ENCODE assay signal across 8 cellular contexts in the genomic region with DNA sequence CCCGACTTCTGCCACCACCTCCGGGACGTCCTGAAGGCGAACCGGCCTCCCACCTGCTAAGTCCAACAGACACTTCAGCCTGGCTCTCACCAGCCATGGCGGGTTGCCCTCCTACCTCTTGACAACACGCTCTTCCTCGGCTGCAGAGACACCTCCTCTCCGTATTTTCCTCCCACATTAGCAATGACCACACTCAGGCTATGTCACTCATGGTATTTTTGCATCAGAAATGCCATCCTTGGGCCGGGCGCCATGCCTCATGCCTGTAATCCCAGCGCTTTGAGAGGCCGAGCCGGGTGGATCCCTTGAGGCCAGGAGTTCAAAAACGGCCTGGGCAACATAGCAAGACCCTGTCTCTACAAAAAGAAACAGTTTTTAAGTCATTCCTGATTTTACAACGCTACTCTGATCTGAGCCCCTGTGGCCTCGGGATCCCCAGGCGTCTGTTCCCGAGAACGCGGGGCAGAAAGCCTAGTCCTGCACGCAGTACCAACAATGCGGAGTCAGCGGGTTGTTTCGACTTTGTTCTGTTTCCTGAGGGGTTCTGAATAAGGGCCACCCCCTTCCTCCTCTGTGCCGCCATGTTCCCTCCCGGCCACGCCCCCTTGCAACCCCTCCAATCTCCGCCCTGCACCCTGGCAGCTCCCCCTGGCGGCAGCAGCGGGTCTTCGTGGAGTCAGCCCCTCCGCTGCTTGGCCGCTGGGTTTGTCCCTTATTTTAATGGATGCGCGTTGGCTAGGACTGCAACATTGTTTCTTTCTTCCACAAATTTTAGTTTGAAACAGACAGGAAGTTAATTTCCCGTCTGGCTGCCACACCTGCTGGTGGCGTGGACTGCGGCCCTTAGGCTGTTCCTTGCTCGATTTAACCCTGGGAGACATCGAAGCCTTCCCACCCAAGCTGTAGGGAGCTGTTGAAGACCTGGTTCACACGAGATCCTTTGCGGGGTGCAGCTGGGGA. TPM values are rescaled to one million over a fixed set of nuclear protein-coding genes. Genes with fewer than 3 reads are reported as not detected.
DNase-seq lines count a peak whose midpoint lies in the region; TF ChIP-seq lines count a peak whose summit lies in the region.

No MANE protein-coding gene starts in this region.

- no peaks in the 10 kb centered on the region for H4K20me1 ChIP-seq in Karpas-422 (ENCODE audit: insufficient read depth, low read depth, low read length)

- DNase-seq in ELR (ENCODE audit: low read depth) (peak; percentile 67), HFF-Myc (ENCODE audit: extremely low read depth, low read depth) (no peak), NCI-H82 (lab: John Stamatoyannopoulos, UW) (peak; percentile 90), endothelial cell (ENCODE audit: low spot score) (peak; percentile 91), Karpas-422 (no peak)
- DNase-seq in activated CD8-positive, alpha-beta memory T cell treated with anti-CD3 and anti-CD28 coated beads for 4 hours (ENCODE audit: low read depth in 2 of 2) = peak; percentile 81 to 85
- peak; percentile 82 to 87 for DNase-seq in stimulated activated CD8-positive, alpha-beta memory T cell treated with anti-CD3 and anti-CD28 coated beads, Interleukin-7, amount 100 ng/mL, for 1 hour (ENCODE audit: low read depth in 2 of 2)

- no peak overlapping the region for H3K4me2 ChIP-seq in Karpas-422 (ENCODE audit: low read depth, low read length, poor library complexity, severe bottlenecking)

- H3K36me3 Mint-ChIP-seq in endothelial cell (ENCODE audit: low read depth, unreplicated experiment) = peaks cover 8% of the 10 kb centered on the region

- H3K4me3 Mint-ChIP-seq in endothelial cell (ENCODE audit: unreplicated experiment) = no peak overlapping the region

- TF ChIP-seq CTCF in HFF-Myc (IDR thresholded peaks at IDR 0.05; ENCODE audit: low read depth, low read length, missing control alignments) (peak; percentile 75), endothelial cell (IDR thresholded peaks at IDR 0.05; ENCODE audit: unreplicated experiment) (peak; percentile 79)

- no peaks in the 10 kb centered on the region for H3K79me2 ChIP-seq in Karpas-422 (ENCODE audit: low read length)

- H3K9ac ChIP-seq in mucosa of rectum (ENCODE audit: low read depth in 1 of 2, low read length in 2 of 2) (peak overlapping the region in 1 of 2 donors; percentile 52), Karpas-422 (ENCODE audit: low read length) (no peak overlapping the region)

- no peaks in the 10 kb centered on the region for H3K9me3 Mint-ChIP-seq in endothelial cell (ENCODE audit: unreplicated experiment)

- H3K36me3 ChIP-seq in mucosa of rectum (ENCODE audit: control insufficient read depth in 2 of 2, insufficient read depth in 2 of 2, low read length in 2 of 2) (peaks cover 0 to 3% of the 10 kb centered on the region in 2 donors), Karpas-422 (ENCODE audit: insufficient read depth, low read length) (no peaks in the 10 kb centered on the region; the same call in 1 of the 2 replicates)

- H3K4me1 ChIP-seq in mucosa of rectum (ENCODE audit: control insufficient read depth in 2 of 2, insufficient read depth in 2 of 2, low read length in 2 of 2) (peaks cover 0 to 7% of the 10 kb centered on the region in 2 donors), Karpas-422 (ENCODE audit: low read length) (no peaks in the 10 kb centered on the region)

- H2AFZ ChIP-seq in Karpas-422 (ENCODE audit: low read length) = no peak overlapping the region

- peaks cover 7% of the 10 kb centered on the region for H3K27me3 Mint-ChIP-seq in endothelial cell (ENCODE audit: unreplicated experiment)

- no peak overlapping the region for H3K4me3 ChIP-seq in HFF-Myc (replicated peaks; ENCODE audit: low read depth, low read length)
- H3K4me3 ChIP-seq in mucosa of rectum (ENCODE audit: low read length in 2 of 2) = peak overlapping the region; percentile 61 to 74
- H3K4me3 ChIP-seq in Karpas-422 (ENCODE audit: low read length) = no peak overlapping the region

- H3K9me3 ChIP-seq in mucosa of rectum (ENCODE audit: control insufficient read depth in 2 of 2, low read length in 2 of 2) (no peaks in the 10 kb centered on the region), Karpas-422 (ENCODE audit: low read length) (peaks cover 6% of the 10 kb centered on the region; the same call in 1 of the 2 replicates)

- H3K27ac Mint-ChIP-seq in endothelial cell (ENCODE audit: unreplicated experiment) = no peak overlapping the region

- no peak overlapping the region for H3K27ac ChIP-seq in mucosa of rectum (ENCODE audit: low read depth in 2 of 2, low read length in 2 of 2)
- no peak overlapping the region for H3K27ac ChIP-seq in Karpas-422 (ENCODE audit: low read length)

- no peaks in the 10 kb centered on the region for H3K9me2 ChIP-seq in Karpas-422 (replicated peaks; ENCODE audit: insufficient read depth, low read length)

- peaks cover 5% of the 10 kb centered on the region for H3K4me1 Mint-ChIP-seq in endothelial cell (ENCODE audit: unreplicated experiment)

- H3K27me3 ChIP-seq in mucosa of rectum (ENCODE audit: control insufficient read depth in 2 of 2, insufficient read depth in 2 of 2, low read length in 2 of 2) (no peaks in the 10 kb centered on the region), Karpas-422 (ENCODE audit: low read length) (no peaks in the 10 kb centered on the region)

RNA-seq across cellular contexts. Expression of gene ZFAND2A, which starts 9.7 kb away (rescaled TPM):
- 36.0 TPM for total RNA-seq in endothelial cell (ENCODE audit: unreplicated experiment)
- 5.2 and 11.5 TPM in 2 replicates for total RNA-seq in Karpas-422 (2014; rRNA removed; shearing (Covaris generic); ENCODE audit: low replicate concordance)

Comparison
In these comparisons a context has a peak if more than half of its experiments do, and no peak if none do; other contexts are left out.
1. DNase-seq: peak in ELR (single experiment), NCI-H82 (single experiment), activated CD8-positive, alpha-beta memory T cell treated with anti-CD3 and anti-CD28 coated beads for 4 hours (2 of 2), endothelial cell (single experiment) and stimulated activated CD8-positive, alpha-beta memory T cell treated with anti-CD3 and anti-CD28 coated beads, Interleukin-7, amount 100 ng/mL, for 1 hour (2 of 2); none in HFF-Myc (single experiment) and Karpas-422 (single experiment).
2. H3K4me3 ChIP-seq: peak in mucosa of rectum (2 of 2); none in HFF-Myc (single experiment) and Karpas-422 (single experiment).